ENCODE assay signal across 8 cellular contexts in genomic region chr1:29230204-29230552, GRCh38. TPM values are rescaled to one million over a fixed set of nuclear protein-coding genes. Genes with fewer than 3 reads are reported as not detected.
DNase-seq lines count a peak whose midpoint lies in the region; ATAC-seq and TF ChIP-seq lines count a peak whose summit lies in the region.

No MANE protein-coding gene starts in this region.

- H3K27me3 Mint-ChIP-seq in nephron (ENCODE audit: low read depth) = no peaks in the 10 kb centered on the region

- H3K27ac ChIP-seq in dorsolateral prefrontal cortex = peak overlapping the region in 30 of 59 donors; percentile 7 to 89 (median 69)

- H3K4me1 Mint-ChIP-seq in nephron = peaks cover 23% of the 10 kb centered on the region

- no peak for TF ChIP-seq CTCF in BJ (IDR thresholded peaks at IDR 0.05; ENCODE audit: insufficient read depth, low read depth, low read length)
- TF ChIP-seq CTCF in LNCaP clone FGC (IDR thresholded peaks at IDR 0.05; ENCODE audit: control insufficient read depth, extremely low read depth, insufficient read depth) = no peak
- no peak for TF ChIP-seq CTCF in dorsolateral prefrontal cortex (IDR thresholded peaks at IDR 0.05 in 54 of 56, conservative IDR thresholded peaks at IDR 0.05 in 2 of 56; ENCODE audit: low read depth in 1 of 56, partially characterized antibody in 56 of 56)
- no peak for TF ChIP-seq CTCF in nephron (IDR thresholded peaks at IDR 0.05; ENCODE audit: unreplicated experiment in 3 of 3)
- TF ChIP-seq CTCF in GM13976 (IDR thresholded peaks at IDR 0.05; ENCODE audit: borderline replicate concordance, control extremely low read depth, extremely low read depth, insufficient read depth, missing control alignments) = no peak

- ATAC-seq in GM21717 (IDR thresholded peaks at IDR 0.05; ENCODE audit: unreplicated experiment) = no peak

- DNase-seq in BJ (ENCODE audit: low read depth) = no peak
- no peak for DNase-seq in LNCaP clone FGC (ENCODE audit: low read depth)
- no peak for DNase-seq in dorsolateral prefrontal cortex
- DNase-seq in GM13976 (ENCODE audit: low spot score) = no peak
- DNase-seq in NCI-H1105 (lab: John Stamatoyannopoulos, UW) = no peak
- DNase-seq in NCI-H446 treated with DMSO at 0.1 percent for 48 hours (lab: John Stamatoyannopoulos, UW) = no peak

- in situ Hi-C loops in GM13976 (cut with MboI; ENCODE audit: low sequenced_read_pairs, unreplicated experiment) = loop anchor here (25.0 kb wide), 1 partner anchor 1482 kb away; the partner anchor contains the start of gene MATN1

- no peaks in the 10 kb centered on the region for H3K36me3 Mint-ChIP-seq in nephron (ENCODE audit: low read depth)

- intact Hi-C loops in dorsolateral prefrontal cortex (cut with DNase I) = loop anchor here in 1 of 2 donors (5.0 to 10.0 kb wide), 4 partner anchors 48 to 1552 kb away; partner anchors contain the start of gene SRSF4

- POLR2A ChIA-PET in BJ (lab: Charles Lee) = no interaction called here

- CTCF ChIA-PET in BJ (lab: Yijun Ruan, JAX) = interaction anchor here (0.6 to 1.3 kb wide), 2 partner anchors 98 to 1478 kb away, joined by 3 read pairs; no protein-coding TSS in a partner anchor

- H3K36me3 ChIP-seq in BJ (ENCODE audit: control insufficient read depth, insufficient read depth, low read length) = no peaks in the 10 kb centered on the region; the same call in 1 of the 2 replicates

- H3K4me3 ChIP-seq in BJ (ENCODE audit: low read depth, low read length) (peak overlapping the region; percentile 77), LNCaP clone FGC (ENCODE audit: low read depth, low read length) (peak overlapping the region; percentile 97), dorsolateral prefrontal cortex (peak overlapping the region; percentile 59 to 97 (median 85))

- H3K27ac Mint-ChIP-seq in nephron = peak overlapping the region; percentile 84 to 93 (median 87)

- no peaks in the 10 kb centered on the region for H3K9me3 Mint-ChIP-seq in nephron

- peak overlapping the region; percentile 88 to 93 (median 92) for H3K4me3 Mint-ChIP-seq in nephron

- H3K27me3 ChIP-seq in BJ (ENCODE audit: control insufficient read depth, insufficient read depth, low read length) (no peaks in the 10 kb centered on the region), dorsolateral prefrontal cortex (no peaks in the 10 kb centered on the region)

RNA-seq across cellular contexts. Expression of gene MECR, which starts 0.6 kb away (rescaled TPM):
- polyA plus RNA-seq in BJ (2011; rRNA removed) = 20.9 and 35.6 TPM in 2 replicates
- 21.7 and 27.8 TPM in 2 replicates for polyA minus RNA-seq in BJ (2011; rRNA and poly(A)+ RNA removed)
- 10 to 100 TPM; 28.4 to 65.3 (median 45.9) TPM for total RNA-seq in dorsolateral prefrontal cortex

RNA-seq across cellular contexts. Expression of gene PTPRU, which starts 6.1 kb away (rescaled TPM):
- 12.8 and 19.8 TPM in 2 replicates for polyA plus RNA-seq in BJ (2011; rRNA removed)
- polyA minus RNA-seq in BJ (2011; rRNA and poly(A)+ RNA removed) = 20.9 and 26.4 TPM in 2 replicates
- total RNA-seq in dorsolateral prefrontal cortex = 10 to 100 TPM; 25.6 to 80.6 (median 50.1) TPM

RNA-seq across cellular contexts. Expression of gene SRSF4, which starts 48.5 kb away (rescaled TPM):
- polyA plus RNA-seq in BJ (2011; rRNA removed) = 19.6 and 30.7 TPM in 2 replicates
- 20.5 and 22.7 TPM in 2 replicates for polyA minus RNA-seq in BJ (2011; rRNA and poly(A)+ RNA removed)
- 10 to 100 TPM; 52.7 to 84.2 (median 65.8) TPM for total RNA-seq in dorsolateral prefrontal cortex
